ENCODE assay signal across 10 cellular contexts in genomic region chr1:32701421-32701911, GRCh38. TPM values are rescaled to one million over a fixed set of nuclear protein-coding genes. Genes with fewer than 3 reads are reported as not detected.
DNase-seq lines count a peak whose midpoint lies in the region; ATAC-seq, FAIRE-seq and TF ChIP-seq lines count a peak whose summit lies in the region.
"Had no signal": no experiment of that assay in that cellular context is flagged by ENCODE, and none has a peak within 500 bp of the region (broad histone marks: within the 10 kb centered on the region; RNA-seq: fewer than 3 reads in every experiment).

No MANE protein-coding gene starts in this region.

- H3K4me1 ChIP-seq in ES-I3 (ENCODE audit: insufficient read depth, low read length), result peaks cover 19% of the 10 kb centered on the region
- H3K4me1 ChIP-seq in K562 (replicated peaks in 1 of 2; ENCODE audit: control insufficient read depth in 2 of 2, insufficient read depth in 2 of 2, low read length in 2 of 2), result peaks cover 9 to 30% of the 10 kb centered on the region in 2 experiments; a peak in 4 of 5 replicates
- H3K4me1 ChIP-seq in rectal smooth muscle tissue (ENCODE audit: control insufficient read depth, insufficient read depth, low read length), result peaks cover 21% of the 10 kb centered on the region

- 49% methylated on average over 6 of the region's 6 CpGs for WGBS in K562 (ENCODE audit: insufficient coverage, low coverage, missing lambda C conversion rate)

- TF ChIP-seq EP300 in K562 (IDR thresholded peaks at IDR 0.05; ENCODE audit: low read length), result no peak

- H2AFZ ChIP-seq in K562 (ENCODE audit: low read depth, low read length), result no peak overlapping the region

- DNase-seq in K562 (ENCODE audit: extremely low read depth in 1 of 4, low spot score in 3 of 4) (no peak), left ventricle myocardium superior (peak; percentile 46), GF-D8 (lab: John Stamatoyannopoulos, UW) (no peak)
- no peak for DNase-seq in activated CD8-positive, alpha-beta memory T cell treated with anti-CD3 and anti-CD28 coated beads, Interleukin-2, amount 50 U/mL, for 48 hours

- H3K9ac ChIP-seq in ES-I3 (ENCODE audit: low read depth, low read length) (peak overlapping the region; percentile 77; the same call in 1 of the 2 replicates), K562 (ENCODE audit: insufficient read depth in 1 of 2, low read depth in 2 of 2, low read length in 2 of 2) (peak overlapping the region in 1 of 2 experiments; percentile 87; a peak in 2 of 4 replicates), rectal smooth muscle tissue (ENCODE audit: low read length) (no peak overlapping the region)

- no peaks in the 10 kb centered on the region for H3K79me2 ChIP-seq in K562 (ENCODE audit: control insufficient read depth, insufficient read depth, low read length)

- H3K27ac ChIP-seq in K562 (ENCODE audit: extremely low read depth, low read depth, low read length) (no peak overlapping the region), rectal smooth muscle tissue (ENCODE audit: low read depth, low read length) (peak overlapping the region; percentile 98)

- in situ Hi-C loops in K562 (cut with MboI), result no loop called here

- no peak for TF ChIP-seq CTCF in K562 (IDR thresholded peaks at IDR 0.05 in 2 of 3, conservative IDR thresholded peaks at IDR 0.05 in 1 of 3; ENCODE audit: insufficient read depth in 2 of 3, low read depth in 1 of 3, low read length in 3 of 3)

- no peaks in the 10 kb centered on the region for H3K9me1 ChIP-seq in K562 (ENCODE audit: control insufficient read depth, insufficient read depth, low read length)

- POLR2A ChIA-PET in K562 (lab: Yijun Ruan, JAX), result interaction anchor here (0.8 to 1.5 kb wide), 6 partner anchors 12 to 112 kb away, joined by 3 to 4 read pairs (median 3); no protein-coding TSS in a partner anchor

- H3K4me2 ChIP-seq in K562 (ENCODE audit: insufficient read depth, low read length), result no peak overlapping the region

- TF ChIP-seq POLR2A in K562 (conservative IDR thresholded peaks at IDR 0.05), result no peak

- no peak for FAIRE-seq in K562 (lab: Jason Lieb, UNC)
- FAIRE-seq: colon, TTC549 had no signal

- H3K27me3 ChIP-seq in K562 (ENCODE audit: control insufficient read depth in 2 of 2, insufficient read depth in 2 of 2, low read length in 2 of 2), result no peaks in the 10 kb centered on the region
- H3K27me3 ChIP-seq in rectal smooth muscle tissue (ENCODE audit: control insufficient read depth, insufficient read depth, low read length), result no peaks in the 10 kb centered on the region

- H3K4me3 ChIP-seq in K562 (no peak overlapping the region), rectal smooth muscle tissue (ENCODE audit: low read length) (peak overlapping the region; percentile 80)

- H3K9me3 ChIP-seq in ES-I3 (ENCODE audit: control insufficient read depth, insufficient read depth, low read length) (no peaks in the 10 kb centered on the region), K562 (replicated peaks; ENCODE audit: control insufficient read depth, insufficient read depth, low read depth, low read length) (no peaks in the 10 kb centered on the region)

- CTCF ChIA-PET in K562 (lab: Yijun Ruan, JAX; ENCODE audit: low intra/inter-chr PET ratio), result no interaction called here

- ATAC-seq in K562 (no peak), left ventricle myocardium superior (peak; percentile 50), GM21717 (IDR thresholded peaks at IDR 0.05; ENCODE audit: unreplicated experiment) (no peak), GM21360 (IDR thresholded peaks at IDR 0.05; ENCODE audit: unreplicated experiment) (no peak)

- intact Hi-C loops in K562 (cut with micrococcal nuclease) (loop anchor here (5.0 kb wide), 2 partner anchors 254 to 299 kb away; no protein-coding TSS in a partner anchor), left ventricle myocardium superior (cut with micrococcal nuclease) (no loop called here)

- H3K36me3 ChIP-seq in ES-I3 (ENCODE audit: insufficient read depth, low read length) (no peaks in the 10 kb centered on the region), K562 (ENCODE audit: control insufficient read depth, insufficient read depth, low read length) (no peaks in the 10 kb centered on the region), rectal smooth muscle tissue (ENCODE audit: control insufficient read depth, insufficient read depth, low read length) (no peaks in the 10 kb centered on the region)

- H4K20me1 ChIP-seq in K562 (replicated peaks; ENCODE audit: control insufficient read depth, insufficient read depth, low read length), result no peaks in the 10 kb centered on the region

- no peak for TF ChIP-seq RAD21 in K562 (CRISPR knock-in tag; conservative IDR thresholded peaks at IDR 0.05 in 1 of 2, IDR thresholded peaks at IDR 0.05 in 1 of 2)

- no TSS peak for BruUV-seq in K562 (replicated peaks; lab: Mats Ljungman, UMichigan)

TF ChIP-seq in K562, 482 proteins besides CTCF, POLR2A, EP300 and RAD21 (continues in another document):
- TF ChIP-seq NFE2L1 (tag; IDR thresholded peaks at IDR 0.05; ENCODE audit: borderline replicate concordance, low read depth), result no peak
- 0 out of 2 replicates have a peak, but pooled peaks have one; percentile 21 for TF ChIP-seq RB1 (IDR thresholded peaks at IDR 0.05; ENCODE audit: low read depth)
- no peak for TF ChIP-seq EHMT2 (IDR thresholded peaks at IDR 0.05)

RNA-seq across cellular contexts. Expression of gene SYNC, which starts 1.1 kb away (rescaled TPM):
- 2.1 and 2.4 TPM in 2 replicates for total RNA-seq in K562 (2011; cell fraction: chromatin; rRNA removed; ENCODE audit: low replicate concordance)
- 1.7 and 1.8 TPM in 2 replicates for total RNA-seq in K562 (2011; cell fraction: nucleolus; rRNA removed)
- total RNA-seq in K562 (2011; cell fraction: nucleoplasm; rRNA removed), result 1.2 and 1.5 TPM in 2 replicates
- total RNA-seq in K562 (2014; rRNA removed), result 0.86 and 1.1 TPM in 2 replicates
- total RNA-seq in K562 (2014; rRNA removed; fragmentation: Illumina TruSeq; extraction: Trizol), result 0.83 and 0.91 TPM in 2 replicates
- total RNA-seq in K562 (2015; rRNA removed; fragmentation: Illumina TruSeq; extraction: Trizol), result 0.87 and 1.1 TPM in 2 replicates
- total RNA-seq in K562 (2021), result 0.62 and 0.87 TPM in 2 replicates
- polyA plus RNA-seq in K562 (2011; rRNA removed), result 0.43 and 0.98 TPM in 2 replicates
- polyA plus RNA-seq in K562 (2011; cell fraction: cytosol; rRNA removed), result 0.16 and 0.22 TPM in 2 replicates
- polyA plus RNA-seq in K562 (2011; cell fraction: nucleus; rRNA removed), result 0.37 and 0.92 TPM in 2 replicates
- polyA plus RNA-seq in K562 (2012), result 0.26 and 0.47 TPM in 2 replicates
- 0.84 and 1.1 TPM in 2 replicates for polyA plus RNA-seq in K562 (2014; fragmentation: Illumina TruSeq; extraction: Trizol)
- polyA plus RNA-seq in K562 (2014; fragmentation: Nextera tagmentation; extraction: Ambion mirVana), result under 1 TPM; 0.49 to 0.74 TPM
- polyA plus RNA-seq in K562 (2014; rRNA removed), result 0.88 and 1.1 TPM in 2 replicates
- 1.2 and 1.3 TPM in 2 replicates for polyA minus RNA-seq in K562 (2011; rRNA and poly(A)+ RNA removed)
- 0.73 and 0.76 TPM in 2 replicates for polyA minus RNA-seq in K562 (2011; cell fraction: cytosol; rRNA and poly(A)+ RNA removed)
- 0.22 and 0.54 TPM in 2 replicates for polyA minus RNA-seq in K562 (2011; cell fraction: nucleus; rRNA and poly(A)+ RNA removed)
- 12.2 TPM for total RNA-seq in left ventricle myocardium superior

RNA-seq across cellular contexts. Expression of gene RBBP4, which starts 50.5 kb away (rescaled TPM):
- total RNA-seq in K562 (2011; cell fraction: chromatin; rRNA removed; ENCODE audit: low replicate concordance), result 328 and 440 TPM in 2 replicates
- 128 and 154 TPM in 2 replicates for total RNA-seq in K562 (2011; cell fraction: nucleolus; rRNA removed)
- 199 and 220 TPM in 2 replicates for total RNA-seq in K562 (2011; cell fraction: nucleoplasm; rRNA removed)
- total RNA-seq in K562 (2014; rRNA removed) (185 and 228 TPM in 2 replicates), K562 (2014; rRNA removed; fragmentation: Illumina TruSeq; extraction: Trizol) (321 and 363 TPM in 2 replicates), K562 (2015; rRNA removed; fragmentation: Illumina TruSeq; extraction: Trizol) (245 and 259 TPM in 2 replicates), K562 (2021) (387 and 409 TPM in 2 replicates), left ventricle myocardium superior (98.9 TPM)
- polyA plus RNA-seq in K562 (2011; rRNA removed) (193 and 262 TPM in 2 replicates), K562 (2014; fragmentation: Illumina TruSeq; extraction: Trizol) (293 and 326 TPM in 2 replicates), K562 (2014; fragmentation: Nextera tagmentation; extraction: Ambion mirVana) (100 to 1,000 TPM; 248 to 285 TPM), K562 (2014; rRNA removed) (247 and 254 TPM in 2 replicates)
- 92.5 and 178 TPM in 2 replicates for polyA plus RNA-seq in K562 (2011; cell fraction: cytosol; rRNA removed)
- 133 and 195 TPM in 2 replicates for polyA plus RNA-seq in K562 (2011; cell fraction: nucleus; rRNA removed)
- 259 and 329 TPM in 2 replicates for polyA plus RNA-seq in K562 (2012)
- 391 and 487 TPM in 2 replicates for polyA minus RNA-seq in K562 (2011; rRNA and poly(A)+ RNA removed)
- 178 and 220 TPM in 2 replicates for polyA minus RNA-seq in K562 (2011; cell fraction: cytosol; rRNA and poly(A)+ RNA removed)
- polyA minus RNA-seq in K562 (2011; cell fraction: nucleus; rRNA and poly(A)+ RNA removed), result 63.1 and 166 TPM in 2 replicates

RNA-seq across cellular contexts. Expression of gene ZBTB8OS, which starts 51.1 kb away (rescaled TPM):
- 58.9 and 105 TPM in 2 replicates for total RNA-seq in K562 (2011; cell fraction: chromatin; rRNA removed; ENCODE audit: low replicate concordance)
- 34.9 and 36.2 TPM in 2 replicates for total RNA-seq in K562 (2011; cell fraction: nucleolus; rRNA removed)
- 58.9 and 112 TPM in 2 replicates for total RNA-seq in K562 (2011; cell fraction: nucleoplasm; rRNA removed)
- total RNA-seq in K562 (2014; rRNA removed) (57.8 and 59.0 TPM in 2 replicates), K562 (2014; rRNA removed; fragmentation: Illumina TruSeq; extraction: Trizol) (110 and 130 TPM in 2 replicates), K562 (2015; rRNA removed; fragmentation: Illumina TruSeq; extraction: Trizol) (104 and 107 TPM in 2 replicates), K562 (2021) (54.8 and 65.0 TPM in 2 replicates), left ventricle myocardium superior (34.5 TPM)
- polyA plus RNA-seq in K562 (2011; rRNA removed) (86.5 and 114 TPM in 2 replicates), K562 (2014; fragmentation: Illumina TruSeq; extraction: Trizol) (104 TPM in 2 replicates), K562 (2014; fragmentation: Nextera tagmentation; extraction: Ambion mirVana) (100 to 1,000 TPM; 188 to 230 TPM), K562 (2014; rRNA removed) (104 and 133 TPM in 2 replicates)
- 29.5 and 65.1 TPM in 2 replicates for polyA plus RNA-seq in K562 (2011; cell fraction: cytosol; rRNA removed)
- polyA plus RNA-seq in K562 (2011; cell fraction: nucleus; rRNA removed), result 23.2 and 42.5 TPM in 2 replicates
- 63.5 and 115 TPM in 2 replicates for polyA plus RNA-seq in K562 (2012)
- polyA minus RNA-seq in K562 (2011; rRNA and poly(A)+ RNA removed), result 77.0 and 79.3 TPM in 2 replicates
- polyA minus RNA-seq in K562 (2011; cell fraction: cytosol; rRNA and poly(A)+ RNA removed), result 10.2 and 15.9 TPM in 2 replicates
- polyA minus RNA-seq in K562 (2011; cell fraction: nucleus; rRNA and poly(A)+ RNA removed), result 8.2 and 15.6 TPM in 2 replicates
